In genomic region chr9:15873573-15874177, GRCh38 we compare ENCODE assay signal across 8 cellular contexts.
A peak's percentile ranks its signal among the peaks of the same experiment; 100 is the strongest.
DNase-seq lines count a peak whose midpoint lies in the region; ATAC-seq, FAIRE-seq and TF ChIP-seq lines count a peak whose summit lies in the region.

No MANE protein-coding gene starts in this region.

- no peak for FAIRE-seq in keratinocyte (lab: Jason Lieb, UNC)

- H3K27me3 ChIP-seq in keratinocyte (ENCODE audit: control insufficient read depth, extremely low read depth, insufficient read depth, low read length) = no peaks in the 10 kb centered on the region
- no peaks in the 10 kb centered on the region for H3K27me3 ChIP-seq in upper lobe of left lung

- H3K4me1 Mint-ChIP-seq in activated T-helper 17 cell treated with anti-CD3 and anti-CD28 coated beads, Interleukin-2, amount 50 U/mL, for 72 hours = no peaks in the 10 kb centered on the region

- H3K36me3 ChIP-seq in keratinocyte (ENCODE audit: control insufficient read depth in 2 of 2, extremely low read depth in 1 of 2, insufficient read depth in 2 of 2, low read length in 2 of 2) (no peaks in the 10 kb centered on the region), upper lobe of left lung (no peaks in the 10 kb centered on the region)

- H3K9ac ChIP-seq in keratinocyte (ENCODE audit: control insufficient read depth, extremely low read depth, insufficient read depth, low read length) = no peak overlapping the region

- no peak overlapping the region for H3K4me3 Mint-ChIP-seq in activated T-helper 17 cell treated with anti-CD3 and anti-CD28 coated beads, Interleukin-2, amount 50 U/mL, for 72 hours

- dilution Hi-C loops in keratinocyte (cut with MboI; ENCODE audit: extremely low pct_ligation_motif_present, low sequenced_read_pairs) = no loop called here

- no peaks in the 10 kb centered on the region for H3K79me2 ChIP-seq in keratinocyte (ENCODE audit: control insufficient read depth, insufficient read depth, low read length)

- no peaks in the 10 kb centered on the region for H3K9me1 ChIP-seq in keratinocyte (ENCODE audit: control insufficient read depth, extremely low read depth, insufficient read depth, low read length)

- peak overlapping the region; percentile 37 for H3K4me2 ChIP-seq in keratinocyte (ENCODE audit: control insufficient read depth, extremely low read depth, insufficient read depth, low read depth, low read length)

- TF ChIP-seq EP300 in upper lobe of left lung (IDR thresholded peaks at IDR 0.05) = no peak

- H3K4me1 ChIP-seq in keratinocyte (ENCODE audit: control insufficient read depth, extremely low read depth, insufficient read depth, low read length) = no peaks in the 10 kb centered on the region
- H3K4me1 ChIP-seq in upper lobe of left lung = no peaks in the 10 kb centered on the region

- H3K27ac ChIP-seq in keratinocyte (ENCODE audit: control insufficient read depth, insufficient read depth, low read length) = no peak overlapping the region
- no peak overlapping the region for H3K27ac ChIP-seq in upper lobe of left lung

- no peaks in the 10 kb centered on the region for H4K20me1 ChIP-seq in keratinocyte (ENCODE audit: control insufficient read depth, extremely low read depth, insufficient read depth, low read length)

- peak overlapping the region; percentile 75 for H2AFZ ChIP-seq in keratinocyte (ENCODE audit: control insufficient read depth, low read length)

- 5 to 11% methylated on average over 2 of the region's 2 CpGs for WGBS in upper lobe of left lung, 2 donors

- H3K9me3 ChIP-seq in keratinocyte (ENCODE audit: control insufficient read depth, low read depth, low read length) (no peaks in the 10 kb centered on the region), upper lobe of left lung (no peaks in the 10 kb centered on the region)

- no peaks in the 10 kb centered on the region for H3K27me3 Mint-ChIP-seq in activated T-helper 17 cell treated with anti-CD3 and anti-CD28 coated beads, Interleukin-2, amount 50 U/mL, for 72 hours

- no peak for TF ChIP-seq POLR2A in upper lobe of left lung (IDR thresholded peaks at IDR 0.05)

- no peaks in the 10 kb centered on the region for H3K9me3 Mint-ChIP-seq in activated T-helper 17 cell treated with anti-CD3 and anti-CD28 coated beads, Interleukin-2, amount 50 U/mL, for 72 hours

- H3K4me3 ChIP-seq in keratinocyte (ENCODE audit: control insufficient read depth in 2 of 3, extremely low read depth in 1 of 3, insufficient read depth in 2 of 3, low read depth in 1 of 3, low read length in 3 of 3) (no peak overlapping the region), upper lobe of left lung (no peak overlapping the region)

- TF ChIP-seq CTCF in keratinocyte (optimal IDR thresholded peaks at IDR 0.05 in 1 of 3, IDR thresholded peaks at IDR 0.05 in 1 of 3, conservative IDR thresholded peaks at IDR 0.05 in 1 of 3; ENCODE audit: extremely low read depth in 1 of 3, insufficient read depth in 2 of 3, low read length in 3 of 3) (peak in 2 of 3 experiments; percentile 32 to 36), upper lobe of left lung (IDR thresholded peaks at IDR 0.05) (peak in 5 of 6 experiments; percentile 10 to 49 (median 43))

- no peaks in the 10 kb centered on the region for H3K36me3 Mint-ChIP-seq in activated T-helper 17 cell treated with anti-CD3 and anti-CD28 coated beads, Interleukin-2, amount 50 U/mL, for 72 hours (ENCODE audit: low read depth)

- ATAC-seq in GM21825 (IDR thresholded peaks at IDR 0.05; ENCODE audit: unreplicated experiment) (peak; percentile 57), upper lobe of left lung (ENCODE audit: low FRiP score in 2 of 2) (peak in 1 of 2 donors; percentile 73), HG03025 (IDR thresholded peaks at IDR 0.05; ENCODE audit: low FRiP score, unreplicated experiment) (no peak)
- no peak for ATAC-seq in activated T-helper 17 cell treated with anti-CD3 and anti-CD28 coated beads, Interleukin-2, amount 50 U/mL, for 72 hours (replicated peaks)

- DNase-seq in GM03348 (ENCODE audit: low spot score) = peak; percentile 58
- peak; percentile 18 for DNase-seq in NCI-H1436 treated with DMSO at 0.1 percent for 48 hours (lab: John Stamatoyannopoulos, UW)
- peak; percentile 67 for DNase-seq in amniotic epithelial cell (ENCODE audit: low read depth)
- DNase-seq in keratinocyte (ENCODE audit: low read depth, low spot score) = no peak
- DNase-seq in upper lobe of left lung = no peak

- H3K27ac Mint-ChIP-seq in activated T-helper 17 cell treated with anti-CD3 and anti-CD28 coated beads, Interleukin-2, amount 50 U/mL, for 72 hours = no peak overlapping the region

Comparison
In these comparisons a context has a peak if more than half of its experiments do, and no peak if none do; other contexts are left out.
1. DNase-seq: peak in GM03348 (single experiment), NCI-H1436 treated with DMSO at 0.1 percent for 48 hours (single experiment) and amniotic epithelial cell (single experiment); none in keratinocyte (single experiment) and upper lobe of left lung (0 of 2).